In the genomic region with DNA sequence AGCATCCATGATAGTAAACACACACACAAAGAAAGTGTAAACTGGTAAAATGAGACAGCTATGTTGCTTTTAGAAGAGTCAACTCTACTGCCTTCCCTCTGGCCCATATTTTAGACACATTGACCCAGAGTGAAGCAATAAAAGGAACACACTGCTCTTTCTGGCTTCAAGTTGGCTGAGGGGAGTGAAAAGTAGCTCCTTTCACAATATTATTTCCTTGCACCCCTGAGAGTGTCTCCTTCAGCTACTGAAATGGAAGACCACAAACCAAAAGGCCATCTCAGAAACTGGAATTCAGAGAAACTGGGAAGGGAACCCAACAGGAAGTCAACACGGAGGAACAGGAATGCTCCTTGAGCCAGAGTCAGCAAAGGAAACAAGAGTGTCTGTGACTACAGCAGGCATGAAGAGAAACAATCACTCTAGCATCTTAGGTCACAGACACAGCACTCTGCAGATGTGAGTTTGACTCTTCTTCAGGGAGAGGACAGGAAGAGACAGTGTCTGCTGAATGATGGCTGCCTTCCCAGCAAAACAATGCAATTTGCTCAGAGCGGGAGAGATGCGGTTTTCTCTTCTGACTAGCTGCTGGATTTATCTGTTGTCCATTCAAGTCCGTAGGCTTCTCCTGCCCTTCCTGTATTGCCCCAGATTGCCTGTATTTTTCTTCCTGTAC, we compare ENCODE assay signal across 1 cellular context.
TF ChIP-seq lines count a peak whose summit lies in the region.

No MANE protein-coding gene starts in this region.

TF ChIP-seq in GM23338, 12 proteins besides CTCF, POLR2A, EP300 and RAD21 (continued from another document):
- TF ChIP-seq, protein P1, sequence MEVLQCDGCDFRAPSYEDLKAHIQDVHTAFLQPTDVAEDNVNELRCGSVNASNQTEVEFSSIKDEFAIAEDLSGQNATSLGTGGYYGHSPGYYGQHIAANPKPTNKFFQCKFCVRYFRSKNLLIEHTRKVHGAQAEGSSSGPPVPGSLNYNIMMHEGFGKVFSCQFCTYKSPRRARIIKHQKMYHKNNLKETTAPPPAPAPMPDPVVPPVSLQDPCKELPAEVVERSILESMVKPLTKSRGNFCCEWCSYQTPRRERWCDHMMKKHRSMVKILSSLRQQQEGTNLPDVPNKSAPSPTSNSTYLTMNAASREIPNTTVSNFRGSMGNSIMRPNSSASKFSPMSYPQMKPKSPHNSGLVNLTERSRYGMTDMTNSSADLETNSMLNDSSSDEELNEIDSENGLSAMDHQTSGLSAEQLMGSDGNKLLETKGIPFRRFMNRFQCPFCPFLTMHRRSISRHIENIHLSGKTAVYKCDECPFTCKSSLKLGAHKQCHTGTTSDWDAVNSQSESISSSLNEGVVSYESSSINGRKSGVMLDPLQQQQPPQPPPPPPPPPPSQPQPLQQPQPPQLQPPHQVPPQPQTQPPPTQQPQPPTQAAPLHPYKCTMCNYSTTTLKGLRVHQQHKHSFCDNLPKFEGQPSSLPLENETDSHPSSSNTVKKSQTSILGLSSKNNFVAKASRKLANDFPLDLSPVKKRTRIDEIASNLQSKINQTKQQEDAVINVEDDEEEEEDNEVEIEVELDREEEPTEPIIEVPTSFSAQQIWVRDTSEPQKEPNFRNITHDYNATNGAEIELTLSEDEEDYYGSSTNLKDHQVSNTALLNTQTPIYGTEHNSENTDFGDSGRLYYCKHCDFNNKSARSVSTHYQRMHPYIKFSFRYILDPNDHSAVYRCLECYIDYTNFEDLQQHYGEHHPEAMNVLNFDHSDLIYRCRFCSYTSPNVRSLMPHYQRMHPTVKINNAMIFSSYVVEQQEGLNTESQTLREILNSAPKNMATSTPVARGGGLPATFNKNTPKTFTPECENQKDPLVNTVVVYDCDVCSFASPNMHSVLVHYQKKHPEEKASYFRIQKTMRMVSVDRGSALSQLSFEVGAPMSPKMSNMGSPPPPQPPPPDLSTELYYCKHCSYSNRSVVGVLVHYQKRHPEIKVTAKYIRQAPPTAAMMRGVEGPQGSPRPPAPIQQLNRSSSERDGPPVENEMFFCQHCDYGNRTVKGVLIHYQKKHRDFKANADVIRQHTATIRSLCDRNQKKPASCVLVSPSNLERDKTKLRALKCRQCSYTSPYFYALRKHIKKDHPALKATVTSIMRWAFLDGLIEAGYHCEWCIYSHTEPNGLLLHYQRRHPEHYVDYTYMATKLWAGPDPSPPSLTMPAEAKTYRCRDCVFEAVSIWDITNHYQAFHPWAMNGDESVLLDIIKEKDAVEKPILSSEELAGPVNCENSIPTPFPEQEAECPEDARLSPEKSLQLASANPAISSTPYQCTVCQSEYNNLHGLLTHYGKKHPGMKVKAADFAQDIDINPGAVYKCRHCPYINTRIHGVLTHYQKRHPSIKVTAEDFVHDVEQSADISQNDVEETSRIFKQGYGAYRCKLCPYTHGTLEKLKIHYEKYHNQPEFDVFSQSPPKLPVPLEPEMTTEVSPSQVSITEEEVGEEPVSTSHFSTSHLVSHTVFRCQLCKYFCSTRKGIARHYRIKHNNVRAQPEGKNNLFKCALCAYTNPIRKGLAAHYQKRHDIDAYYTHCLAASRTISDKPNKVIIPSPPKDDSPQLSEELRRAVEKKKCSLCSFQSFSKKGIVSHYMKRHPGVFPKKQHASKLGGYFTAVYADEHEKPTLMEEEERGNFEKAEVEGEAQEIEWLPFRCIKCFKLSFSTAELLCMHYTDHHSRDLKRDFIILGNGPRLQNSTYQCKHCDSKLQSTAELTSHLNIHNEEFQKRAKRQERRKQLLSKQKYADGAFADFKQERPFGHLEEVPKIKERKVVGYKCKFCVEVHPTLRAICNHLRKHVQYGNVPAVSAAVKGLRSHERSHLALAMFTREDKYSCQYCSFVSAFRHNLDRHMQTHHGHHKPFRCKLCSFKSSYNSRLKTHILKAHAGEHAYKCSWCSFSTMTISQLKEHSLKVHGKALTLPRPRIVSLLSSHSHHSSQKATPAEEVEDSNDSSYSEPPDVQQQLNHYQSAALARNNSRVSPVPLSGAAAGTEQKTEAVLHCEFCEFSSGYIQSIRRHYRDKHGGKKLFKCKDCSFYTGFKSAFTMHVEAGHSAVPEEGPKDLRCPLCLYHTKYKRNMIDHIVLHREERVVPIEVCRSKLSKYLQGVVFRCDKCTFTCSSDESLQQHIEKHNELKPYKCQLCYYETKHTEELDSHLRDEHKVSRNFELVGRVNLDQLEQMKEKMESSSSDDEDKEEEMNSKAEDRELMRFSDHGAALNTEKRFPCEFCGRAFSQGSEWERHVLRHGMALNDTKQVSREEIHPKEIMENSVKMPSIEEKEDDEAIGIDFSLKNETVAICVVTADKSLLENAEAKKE (CRISPR knock-in tag; IDR thresholded peaks at IDR 0.05), result no peak
- TF ChIP-seq, protein P2, sequence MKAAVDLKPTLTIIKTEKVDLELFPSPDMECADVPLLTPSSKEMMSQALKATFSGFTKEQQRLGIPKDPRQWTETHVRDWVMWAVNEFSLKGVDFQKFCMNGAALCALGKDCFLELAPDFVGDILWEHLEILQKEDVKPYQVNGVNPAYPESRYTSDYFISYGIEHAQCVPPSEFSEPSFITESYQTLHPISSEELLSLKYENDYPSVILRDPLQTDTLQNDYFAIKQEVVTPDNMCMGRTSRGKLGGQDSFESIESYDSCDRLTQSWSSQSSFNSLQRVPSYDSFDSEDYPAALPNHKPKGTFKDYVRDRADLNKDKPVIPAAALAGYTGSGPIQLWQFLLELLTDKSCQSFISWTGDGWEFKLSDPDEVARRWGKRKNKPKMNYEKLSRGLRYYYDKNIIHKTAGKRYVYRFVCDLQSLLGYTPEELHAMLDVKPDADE (IDR thresholded peaks at IDR 0.05), result no peak
